Comparison of ENCODE assay signal across 21 cellular contexts in the genomic region with DNA sequence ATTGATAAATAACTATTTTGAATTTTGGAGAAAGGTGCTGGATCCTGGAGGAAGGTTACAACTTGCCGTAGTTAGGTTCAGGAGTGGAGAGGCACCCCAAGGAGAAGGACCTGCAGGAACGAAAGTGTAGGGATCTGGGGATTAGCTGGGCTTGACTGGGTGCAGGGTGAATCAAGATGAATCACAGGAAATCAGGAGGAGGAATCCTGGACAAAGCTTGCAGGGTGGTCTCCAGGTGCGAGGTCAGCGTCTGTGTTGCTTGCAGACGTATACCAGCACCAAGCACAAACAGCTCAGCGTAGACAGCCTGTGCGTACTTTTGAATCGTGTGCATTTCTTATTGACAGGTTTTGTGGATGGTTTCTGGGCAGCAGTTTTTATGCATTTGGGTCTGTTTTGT.
DNase-seq lines count a peak whose midpoint lies in the region; ATAC-seq and TF ChIP-seq lines count a peak whose summit lies in the region.
"Had no signal": no experiment of that assay in that cellular context is flagged by ENCODE, and none has a peak within 500 bp of the region (broad histone marks: within the 10 kb centered on the region; RNA-seq: fewer than 3 reads in every experiment).

No MANE protein-coding gene starts in this region.

- no peak overlapping the region for H3K27ac ChIP-seq in H9 (ENCODE audit: insufficient read length, low read depth, low read length)
- H3K27ac ChIP-seq in gastroesophageal sphincter = no peak overlapping the region
- H3K27ac ChIP-seq: breast epithelium, uterus had no signal

- H2BK15ac ChIP-seq in H9 (ENCODE audit: low read depth, low read length) = no peak overlapping the region

- DNase-seq in A172 (ENCODE audit: low spot score) (peak; percentile 48), H9 (no peak), WTC11 (ENCODE audit: low spot score) (no peak), iris pigment epithelial cell (ENCODE audit: low read depth) (peak; percentile 55), LoVo (ENCODE audit: low spot score) (no peak), left ventricle myocardium superior (no peak)
- no peak for DNase-seq in effector CD8-positive, alpha-beta T cell (lab: John Stamatoyannopoulos, UW)
- DNase-seq: activated B cell treated with CpG ODN at 0.5 μM for 24 hours; activated CD4-positive, alpha-beta T cell treated with anti-CD3 and anti-CD28 coated beads, Interleukin-2, amount 50 U/mL, for 4 hours; activated naive CD8-positive, alpha-beta T cell treated with anti-CD3 and anti-CD28 coated beads, Interleukin-2, amount 50 U/mL, for 24 hours; left colon; mesenchymal stem cell; NCI-H1092; NCI-H187 treated with DMSO at 0.1 percent for 48 hours; uterus had no signal

- H4K20me1 ChIP-seq in H9 (ENCODE audit: control insufficient read depth, insufficient read depth, insufficient read length) = no peaks in the 10 kb centered on the region

- no peak overlapping the region for H4K8ac ChIP-seq in H9 (replicated peaks; ENCODE audit: insufficient read length, low read depth, low read length)

- no peak overlapping the region for H2BK5ac ChIP-seq in H9 (ENCODE audit: insufficient read length, low read length)

- POLR2A ChIA-PET in WTC11 (lab: Charles Lee) = no interaction called here

- no peak overlapping the region for H3K9ac ChIP-seq in H9 (ENCODE audit: extremely low read depth, insufficient read length, low read length)

- H3T11ph ChIP-seq in H9 (ENCODE audit: low read length) = no peak overlapping the region

- TF ChIP-seq EP300 in gastroesophageal sphincter (IDR thresholded peaks at IDR 0.05) = no peak

- no peaks in the 10 kb centered on the region for H3K79me1 ChIP-seq in H9 (ENCODE audit: insufficient read depth, low read depth, low read length, poor library complexity, severe bottlenecking)

- no peaks in the 10 kb centered on the region for H3K9me3 ChIP-seq in H9 (ENCODE audit: control insufficient read depth, low read depth, low read length)
- no peaks in the 10 kb centered on the region for H3K9me3 ChIP-seq in gastroesophageal sphincter
- H3K9me3 ChIP-seq: breast epithelium, uterus had no signal

- WGBS in H9 (ENCODE audit: extremely low coverage, insufficient read length, low lambda C conversion rate) = no CpG with 5 or more reads among the region's 8 CpGs
- WGBS in gastroesophageal sphincter (ENCODE audit: low coverage in 1 of 2), 2 donors = 92 to 94% methylated on average over 6 to 8 of the region's 8 CpGs

- H3K36me3 ChIP-seq in gastroesophageal sphincter = peaks cover 0 to 27% of the 10 kb centered on the region in 2 donors
- H3K36me3 ChIP-seq: breast epithelium, uterus had no signal

- intact Hi-C loops in left ventricle myocardium superior (cut with micrococcal nuclease) = no loop called here

- no peak overlapping the region for H3K14ac ChIP-seq in H9 (ENCODE audit: insufficient read depth, low read length)

- no peak for TF ChIP-seq POLR2A in gastroesophageal sphincter (IDR thresholded peaks at IDR 0.05)

- H3K4me1 Mint-ChIP-seq in H9 (peaks cover 21 to 43% of the 10 kb centered on the region in 2 experiments), WTC11 (peaks cover 32% of the 10 kb centered on the region)
- H3K4me1 Mint-ChIP-seq: activated B cell treated with CpG ODN at 0.5 μM for 24 hours had no signal

- H3K4me3 Mint-ChIP-seq in H9 (no peak overlapping the region), WTC11 (no peak overlapping the region)
- H3K4me3 Mint-ChIP-seq: activated B cell treated with CpG ODN at 0.5 μM for 24 hours; activated naive CD8-positive, alpha-beta T cell treated with anti-CD3 and anti-CD28 coated beads, Interleukin-2, amount 50 U/mL, for 24 hours; dendritic cell treated with granulocyte-macrophage colony-stimulating factor and Interleukin-4, amounts not matched to agents 40 ng/mL and 50 ng/mL, for 4 days; stimulated activated memory B cell treated with anti-CD40 and anti-IgM and Interleukin-4, amounts not matched to agents 10 μg/mL and 1 μg/mL and 100 μg/mL, for 72 hours had no signal

- no peak overlapping the region for H2BK20ac ChIP-seq in H9 (ENCODE audit: low read depth, low read length, poor library complexity, severe bottlenecking)

- no peaks in the 10 kb centered on the region; the same call in 1 of the 2 replicates for H3K4me1 ChIP-seq in H9 (ENCODE audit: insufficient read depth, low read length)
- peaks cover 0 to 12% (median 0%) of the 10 kb centered on the region in 3 donors for H3K4me1 ChIP-seq in gastroesophageal sphincter
- H3K4me1 ChIP-seq: uterus had no signal

- H3K27me3 ChIP-seq in H9 (ENCODE audit: insufficient read depth, low read length) (no peaks in the 10 kb centered on the region), gastroesophageal sphincter (no peaks in the 10 kb centered on the region)
- H3K27me3 ChIP-seq: breast epithelium, uterus had no signal

- H3K4me2 ChIP-seq in H9 (ENCODE audit: insufficient read depth, insufficient read length, low read length) = no peak overlapping the region
- H3K4me2 ChIP-seq: smooth muscle cell had no signal

- no peak overlapping the region for H2BK120ac ChIP-seq in H9 (ENCODE audit: low read depth, low read length, poor library complexity, severe bottlenecking)

- no peak overlapping the region for H3K18ac ChIP-seq in H9 (ENCODE audit: insufficient read length, low read depth, low read length)

- no peak overlapping the region for H2BK12ac ChIP-seq in H9 (ENCODE audit: insufficient read length, low read depth, low read length)

- H2AFZ ChIP-seq in H9 (ENCODE audit: low read length) = no peak overlapping the region

- no peak overlapping the region for H2AK5ac ChIP-seq in H9 (ENCODE audit: insufficient read length, low read length)

- H3K9me3 Mint-ChIP-seq in H9 = no peaks in the 10 kb centered on the region
- H3K9me3 Mint-ChIP-seq in WTC11 = no peaks in the 10 kb centered on the region
- H3K9me3 Mint-ChIP-seq: activated B cell treated with CpG ODN at 0.5 μM for 24 hours; activated naive CD8-positive, alpha-beta T cell treated with anti-CD3 and anti-CD28 coated beads, Interleukin-2, amount 50 U/mL, for 24 hours; dendritic cell treated with granulocyte-macrophage colony-stimulating factor and Interleukin-4, amounts not matched to agents 40 ng/mL and 50 ng/mL, for 4 days; stimulated activated memory B cell treated with anti-CD40 and anti-IgM and Interleukin-4, amounts not matched to agents 10 μg/mL and 1 μg/mL and 100 μg/mL, for 72 hours had no signal

- no peaks in the 10 kb centered on the region for H3K23me2 ChIP-seq in H9 (ENCODE audit: insufficient read length, low read depth, low read length, poor library complexity, severe bottlenecking)

- H3K56ac ChIP-seq in H9 (ENCODE audit: insufficient read length, low read depth, low read length) = no peak overlapping the region

- H3K4ac ChIP-seq in H9 (ENCODE audit: low read depth, low read length) = no peak overlapping the region

- H3K23ac ChIP-seq in H9 (ENCODE audit: insufficient read length, low read depth, low read length) = no peak overlapping the region

- peak overlapping the region; percentile 8 to 24 (median 20); a peak in 4 of 7 replicates for H3K27ac Mint-ChIP-seq in H9
- peak overlapping the region; percentile 20; the same call in 1 of the 2 replicates for H3K27ac Mint-ChIP-seq in WTC11
- H3K27ac Mint-ChIP-seq: activated B cell treated with CpG ODN at 0.5 μM for 24 hours; activated naive CD8-positive, alpha-beta T cell treated with anti-CD3 and anti-CD28 coated beads, Interleukin-2, amount 50 U/mL, for 24 hours; dendritic cell treated with granulocyte-macrophage colony-stimulating factor and Interleukin-4, amounts not matched to agents 40 ng/mL and 50 ng/mL, for 4 days; stimulated activated memory B cell treated with anti-CD40 and anti-IgM and Interleukin-4, amounts not matched to agents 10 μg/mL and 1 μg/mL and 100 μg/mL, for 72 hours had no signal

- ATAC-seq in WTC11 = no peak
- ATAC-seq in left ventricle myocardium superior = no peak
- ATAC-seq in gastroesophageal sphincter = no peak
- ATAC-seq: activated naive CD8-positive, alpha-beta T cell treated with anti-CD3 and anti-CD28 coated beads, Interleukin-2, amount 50 U/mL, for 24 hours; HepG2; left colon; stimulated activated memory B cell treated with anti-CD40 and anti-IgM and Interleukin-4, amounts not matched to agents 10 μg/mL and 1 μg/mL and 100 μg/mL, for 72 hours had no signal

- CTCF ChIA-PET in WTC11 (lab: Charles Lee) = interaction anchor here (1.2 to 4.6 kb wide), 2 partner anchors 43 to 157 kb away, joined by 3 to 27 read pairs; no protein-coding TSS in a partner anchor

- no peak overlapping the region for H4K5ac ChIP-seq in H9 (ENCODE audit: insufficient read length, low read depth, low read length)

- H3K79me2 ChIP-seq in H9 (ENCODE audit: insufficient read depth, low read length) = no peaks in the 10 kb centered on the region; the same call in 1 of the 2 replicates

- peaks cover 5 to 13% (median 5%) of the 10 kb centered on the region in 3 experiments; a peak in 3 of 7 replicates for H3K36me3 Mint-ChIP-seq in H9 (ENCODE audit: insufficient read depth in 1 of 3, low read depth in 3 of 3)
- no peaks in the 10 kb centered on the region for H3K36me3 Mint-ChIP-seq in WTC11

- no peak overlapping the region for H4K91ac ChIP-seq in H9 (ENCODE audit: insufficient read length, low read depth, low read length)

- H3K27me3 Mint-ChIP-seq in H9 (ENCODE audit: low read depth) (no peaks in the 10 kb centered on the region; the same call in 1 of the 2 replicates), WTC11 (ENCODE audit: low read depth) (no peaks in the 10 kb centered on the region)
- H3K27me3 Mint-ChIP-seq: activated B cell treated with CpG ODN at 0.5 μM for 24 hours; activated naive CD8-positive, alpha-beta T cell treated with anti-CD3 and anti-CD28 coated beads, Interleukin-2, amount 50 U/mL, for 24 hours; dendritic cell treated with granulocyte-macrophage colony-stimulating factor and Interleukin-4, amounts not matched to agents 40 ng/mL and 50 ng/mL, for 4 days; stimulated activated memory B cell treated with anti-CD40 and anti-IgM and Interleukin-4, amounts not matched to agents 10 μg/mL and 1 μg/mL and 100 μg/mL, for 72 hours had no signal

- TF ChIP-seq CTCF in H9 (conservative IDR thresholded peaks at IDR 0.05) = no peak
- TF ChIP-seq CTCF in WTC11 (IDR thresholded peaks at IDR 0.05) = no peak
- no peak for TF ChIP-seq CTCF in gastroesophageal sphincter (IDR thresholded peaks at IDR 0.05)

- H3K4me3 ChIP-seq in gastroesophageal sphincter = no peak overlapping the region
- H3K4me3 ChIP-seq: breast epithelium, smooth muscle cell, uterus had no signal

TF ChIP-seq in WTC11, 78 proteins besides CTCF, POLR2A, EP300 and RAD21 (continues in another document):
- TF ChIP-seq ZNF121 (CRISPR knock-in tag; IDR thresholded peaks at IDR 0.05) (no peak), NFATC4 (CRISPR knock-in tag; IDR thresholded peaks at IDR 0.05) (no peak)
- TF ChIP-seq, protein P1, sequence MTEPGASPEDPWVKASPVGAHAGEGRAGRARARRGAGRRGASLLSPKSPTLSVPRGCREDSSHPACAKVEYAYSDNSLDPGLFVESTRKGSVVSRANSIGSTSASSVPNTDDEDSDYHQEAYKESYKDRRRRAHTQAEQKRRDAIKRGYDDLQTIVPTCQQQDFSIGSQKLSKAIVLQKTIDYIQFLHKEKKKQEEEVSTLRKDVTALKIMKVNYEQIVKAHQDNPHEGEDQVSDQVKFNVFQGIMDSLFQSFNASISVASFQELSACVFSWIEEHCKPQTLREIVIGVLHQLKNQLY (CRISPR knock-in tag; IDR thresholded peaks at IDR 0.05) = no peak

Comparison
In these comparisons a context has a peak if more than half of its experiments do, and no peak if none do; other contexts are left out.
1. DNase-seq: peak in A172 (single experiment) and iris pigment epithelial cell (single experiment); none in H9 (single experiment), WTC11 (single experiment), effector CD8-positive, alpha-beta T cell (single experiment), LoVo (single experiment) and left ventricle myocardium superior (single experiment).